Comparison of ENCODE assay signal across 9 cellular contexts in genomic region chr6:127539292-127539691, GRCh38. TPM values are rescaled to one million over a fixed set of nuclear protein-coding genes. Genes with fewer than 3 reads are reported as not detected.
DNase-seq lines count a peak whose midpoint lies in the region; TF ChIP-seq lines count a peak whose summit lies in the region.
"Had no signal": no experiment of that assay in that cellular context is flagged by ENCODE, and none has a peak within 500 bp of the region (broad histone marks: within the 10 kb centered on the region; RNA-seq: fewer than 3 reads in every experiment).

No MANE protein-coding gene starts in this region.

- H3K79me2 ChIP-seq in GM23248 (ENCODE audit: insufficient read depth): no peaks in the 10 kb centered on the region

- H3K9ac ChIP-seq in GM23248: no peak overlapping the region

- DNase-seq in DMS53 (lab: John Stamatoyannopoulos, UW): peak; percentile 62
- peak; percentile 63 for DNase-seq in GM23248
- peak; percentile 35 for DNase-seq in NCI-H774 (lab: John Stamatoyannopoulos, UW)
- DNase-seq in esophagus muscularis mucosa (ENCODE audit: extremely low spot score): no peak
- DNase-seq in transverse colon: no peak
- no peak for DNase-seq in activated CD8-positive, alpha-beta memory T cell treated with anti-CD3 and anti-CD28 coated beads for 24 hours
- DNase-seq in caudate nucleus (lab: John Stamatoyannopoulos, UW): no peak
- no peak for DNase-seq in iPS-NIHi7 (ENCODE audit: extremely low spot score)

- intact Hi-C loops in esophagus muscularis mucosa (cut with DNase I): loop anchor here (2.0 kb wide), 1 partner anchor 76 kb away; no protein-coding TSS in a partner anchor
- intact Hi-C loops in transverse colon (cut with DNase I; ENCODE audit: low total_unique reads): loop anchor here (5.0 kb wide), 1 partner anchor 237 kb away; no protein-coding TSS in a partner anchor

- no peaks in the 10 kb centered on the region for H3F3A ChIP-seq in GM23248 (ENCODE audit: insufficient read depth)

- H3K36me3 ChIP-seq in GM23248 (ENCODE audit: low read depth) (no peaks in the 10 kb centered on the region), esophagus muscularis mucosa (no peaks in the 10 kb centered on the region), transverse colon (no peaks in the 10 kb centered on the region)

- TF ChIP-seq EP300 in esophagus muscularis mucosa (IDR thresholded peaks at IDR 0.05) (no peak), transverse colon (IDR thresholded peaks at IDR 0.05; ENCODE audit: low read depth) (no peak)

- H3K4me1 ChIP-seq in GM23248 (ENCODE audit: insufficient read depth) (no peaks in the 10 kb centered on the region), esophagus muscularis mucosa (peaks cover 0 to 4% (median 2%) of the 10 kb centered on the region in 4 donors), transverse colon (no peaks in the 10 kb centered on the region)

- no peaks in the 10 kb centered on the region for H4K20me1 ChIP-seq in GM23248 (ENCODE audit: insufficient read depth)

- no peak overlapping the region for H3K4me2 ChIP-seq in GM23248 (ENCODE audit: unreplicated experiment)

- H3K27me3 ChIP-seq in GM23248 (replicated peaks; ENCODE audit: insufficient read depth): no peaks in the 10 kb centered on the region
- H3K27me3 ChIP-seq in esophagus muscularis mucosa: no peaks in the 10 kb centered on the region
- H3K27me3 ChIP-seq in transverse colon: no peaks in the 10 kb centered on the region

- no peaks in the 10 kb centered on the region for H3K9me2 ChIP-seq in GM23248 (ENCODE audit: insufficient read depth)

- in situ Hi-C loops in GM23248 (cut with MboI) (loop anchor here (5.0 kb wide), 1 partner anchor 77 kb away; no protein-coding TSS in a partner anchor), transverse colon (cut with MboI; ENCODE audit: low pct_ligation_motif_present in 1 of 4, low pct_unique_long_range_greater_than_20kb in 1 of 4, low sequenced_read_pairs in 3 of 4) (loop anchor here in 1 of 4 donors (5.0 kb wide), 1 partner anchor 72 kb away; no protein-coding TSS in a partner anchor)

- TF ChIP-seq CTCF in esophagus muscularis mucosa (IDR thresholded peaks at IDR 0.05) (peak; percentile 32 to 56 (median 49)), transverse colon (IDR thresholded peaks at IDR 0.05) (peak; percentile 35 to 43 (median 37))

- H3K4me3 ChIP-seq in GM23248 (no peak overlapping the region), esophagus muscularis mucosa (no peak overlapping the region), transverse colon (no peak overlapping the region)

- H3K9me3 ChIP-seq in GM23248 (ENCODE audit: low read depth) (no peaks in the 10 kb centered on the region), esophagus muscularis mucosa (no peaks in the 10 kb centered on the region), transverse colon (no peaks in the 10 kb centered on the region)

- WGBS in GM23248 (ENCODE audit: low coverage in 1 of 2, low lambda C conversion rate in 2 of 2, missing lambda C conversion rate in 2 of 2), 2 experiments: 40 to 41% methylated on average over 2 of the region's 2 CpGs
- 39% methylated on average over 2 of the region's 2 CpGs for WGBS in esophagus muscularis mucosa
- WGBS in transverse colon (ENCODE audit: low coverage in 1 of 2), 2 donors: 22 to 27% methylated on average over 2 of the region's 2 CpGs

- TF ChIP-seq POLR2A in esophagus muscularis mucosa (IDR thresholded peaks at IDR 0.05; ENCODE audit: low read depth): no peak
- no peak for TF ChIP-seq POLR2A in transverse colon (IDR thresholded peaks at IDR 0.05)

- H3K27ac ChIP-seq in GM23248 (no peak overlapping the region), esophagus muscularis mucosa (replicated peaks in 1 of 4) (no peak overlapping the region), transverse colon (no peak overlapping the region), caudate nucleus (ENCODE audit: low read depth, low read length) (no peak overlapping the region)

- no peak overlapping the region for H2AFZ ChIP-seq in GM23248

RNA-seq across cellular contexts. Expression of gene C6orf58, which starts 37.7 kb away (rescaled TPM):
- total RNA-seq in GM23248 (2014; rRNA removed; shearing (Covaris generic)): not detected in 2 replicates
- polyA plus RNA-seq in GM23248 (2016; fragmentation: Nextera tagmentation; extraction: Ambion mirVana): not detected in 2 replicates
- total RNA-seq in esophagus muscularis mucosa (not detected), transverse colon (not detected)
- total RNA-seq: epithelial cell of proximal tubule had no signal

Comparison
In these comparisons a context has a peak if more than half of its experiments do, and no peak if none do; other contexts are left out.
1. DNase-seq: peak in DMS53 (single experiment), GM23248 (single experiment) and NCI-H774 (single experiment); none in esophagus muscularis mucosa (single experiment), transverse colon (single experiment), activated CD8-positive, alpha-beta memory T cell treated with anti-CD3 and anti-CD28 coated beads for 24 hours (single experiment), caudate nucleus (0 of 61) and iPS-NIHi7 (single experiment).